In the genomic region with DNA sequence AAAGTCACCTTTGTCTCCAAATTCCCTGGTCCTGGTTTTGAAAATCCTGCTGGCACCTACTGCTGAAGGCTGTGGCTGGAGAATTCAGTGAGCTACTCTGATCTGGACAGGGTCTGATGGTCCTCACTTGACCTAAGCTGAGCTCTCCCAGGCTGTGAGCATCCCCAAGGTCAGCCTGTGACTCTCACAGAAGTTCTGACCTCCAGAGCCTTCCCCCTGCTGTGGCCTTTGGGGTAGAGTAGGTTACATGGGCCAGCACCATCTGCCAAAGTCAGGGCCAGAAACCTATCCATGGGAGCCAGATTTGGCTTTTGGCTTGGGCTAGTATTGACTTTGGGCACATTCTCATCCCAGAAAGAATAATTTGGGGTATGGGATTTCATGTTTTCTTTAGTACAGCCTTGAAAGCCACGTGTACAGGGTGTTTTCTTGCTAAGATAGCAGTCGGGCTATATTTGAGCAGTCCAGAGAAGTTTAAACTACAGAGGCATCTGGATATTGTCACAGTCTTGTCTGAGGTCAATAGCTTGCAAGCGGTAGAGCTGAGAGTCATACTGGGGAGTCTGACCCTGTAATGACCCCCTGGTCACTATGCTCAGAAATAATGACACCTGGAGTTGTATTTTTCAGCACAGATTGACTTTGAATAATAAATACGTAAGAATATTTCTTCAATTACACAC, we compare ENCODE assay signal across 11 cellular contexts. TPM values are rescaled to one million over a fixed set of nuclear protein-coding genes. Genes with fewer than 3 reads are reported as not detected.
DNase-seq lines count a peak whose midpoint lies in the region; ATAC-seq, FAIRE-seq and TF ChIP-seq lines count a peak whose summit lies in the region.
"Had no signal": no experiment of that assay in that cellular context is flagged by ENCODE, and none has a peak within 500 bp of the region (broad histone marks: within the 10 kb centered on the region; RNA-seq: fewer than 3 reads in every experiment).

No MANE protein-coding gene starts in this region.

- H3K79me2 ChIP-seq in astrocyte (ENCODE audit: insufficient read depth, low read length), result no peaks in the 10 kb centered on the region

- no peaks in the 10 kb centered on the region for H3K36me3 ChIP-seq in astrocyte (ENCODE audit: insufficient read depth, low read length)
- no peaks in the 10 kb centered on the region for H3K36me3 ChIP-seq in transverse colon
- H3K36me3 ChIP-seq: SJCRH30 had no signal

- H3K4me3 ChIP-seq in astrocyte (ENCODE audit: insufficient read depth, low read depth, low read length) (no peak overlapping the region), transverse colon (no peak overlapping the region)
- H3K4me3 ChIP-seq: SJCRH30 had no signal

- WGBS in transverse colon (ENCODE audit: low coverage in 1 of 2), 2 donors, result 40 to 67% methylated on average over 1 to 4 of the region's 4 CpGs

- H3K4me2 ChIP-seq in astrocyte (ENCODE audit: low read length), result no peak overlapping the region

- H3K4me1 ChIP-seq in astrocyte (ENCODE audit: insufficient read depth, low read length) (no peaks in the 10 kb centered on the region), transverse colon (peaks cover 7 to 44% (median 11%) of the 10 kb centered on the region in 4 donors)
- H3K4me1 ChIP-seq: SJCRH30 had no signal

- in situ Hi-C loops in transverse colon (cut with MboI; ENCODE audit: low pct_ligation_motif_present in 1 of 4, low pct_unique_long_range_greater_than_20kb in 1 of 4, low sequenced_read_pairs in 3 of 4), result no loop called here

- no peaks in the 10 kb centered on the region for H3K27me3 ChIP-seq in astrocyte (ENCODE audit: insufficient read depth, low read length)
- H3K27me3 ChIP-seq in transverse colon, result no peaks in the 10 kb centered on the region
- H3K27me3 ChIP-seq: SJCRH30 had no signal

- no peak overlapping the region for H3K4me3 Mint-ChIP-seq in activated naive CD4-positive, alpha-beta T cell treated with anti-CD3 and anti-CD28 coated beads for 36 hours
- H3K4me3 Mint-ChIP-seq in astrocyte (ENCODE audit: unreplicated experiment), result peak overlapping the region; percentile 45
- H3K4me3 Mint-ChIP-seq in memory B cell, result peak overlapping the region; percentile 25

- H3K27ac ChIP-seq in astrocyte (ENCODE audit: low read depth, low read length) (no peak overlapping the region), transverse colon (peak overlapping the region; percentile 63 to 81 (median 73))
- H3K27ac ChIP-seq: SJCRH30 had no signal

- CTCF ChIA-PET in activated naive CD4-positive, alpha-beta T cell treated with anti-CD3 and anti-CD28 coated beads for 36 hours (lab: Charles Lee), result interaction anchor here (1.4 to 11.9 kb wide), 5 partner anchors 8 to 178 kb away, joined by 3 to 195 read pairs (median 27); a partner anchor contains a TSS

- intact Hi-C loops in activated naive CD4-positive, alpha-beta T cell treated with anti-CD3 and anti-CD28 coated beads for 36 hours (cut with micrococcal nuclease), result no loop called here
- intact Hi-C loops in transverse colon (cut with DNase I; ENCODE audit: low total_unique reads), result no loop called here

- TF ChIP-seq EP300 in transverse colon (IDR thresholded peaks at IDR 0.05; ENCODE audit: low read depth), result no peak

- H3K9me3 ChIP-seq in astrocyte (ENCODE audit: insufficient read depth, low read depth, low read length) (no peaks in the 10 kb centered on the region), transverse colon (no peaks in the 10 kb centered on the region)
- H3K9me3 ChIP-seq: SJCRH30 had no signal

- H3K27me3 Mint-ChIP-seq in activated naive CD4-positive, alpha-beta T cell treated with anti-CD3 and anti-CD28 coated beads for 36 hours (ENCODE audit: low read depth), result no peaks in the 10 kb centered on the region
- H3K27me3 Mint-ChIP-seq in astrocyte (ENCODE audit: low read depth, unreplicated experiment) (peaks cover 9% of the 10 kb centered on the region), memory B cell (no peaks in the 10 kb centered on the region)

- FAIRE-seq in astrocyte (lab: Jason Lieb, UNC), result no peak
- FAIRE-seq: A204.1 had no signal

- no peak for DNase-seq in activated naive CD4-positive, alpha-beta T cell treated with anti-CD3 and anti-CD28 coated beads for 36 hours
- DNase-seq in activated naive CD4-positive, alpha-beta T cell (lab: John Stamatoyannopoulos, UW), result no peak
- no peak for DNase-seq in astrocyte (ENCODE audit: low read depth)
- DNase-seq in memory B cell (ENCODE audit: low spot score in 2 of 2), result no peak
- DNase-seq in transverse colon, result no peak
- DNase-seq in NCI-H1105 treated with DMSO at 0.1 percent for 48 hours (lab: John Stamatoyannopoulos, UW), result no peak
- DNase-seq: activated CD4-positive, alpha-beta T cell treated with anti-CD3 and anti-CD28 coated beads, Interleukin-2, amount 50 U/mL, for 48 hours; SJCRH30 had no signal

- no peak overlapping the region for H2AFZ ChIP-seq in astrocyte (ENCODE audit: low read depth, low read length)

- ATAC-seq in memory B cell (ENCODE audit: low read depth) (no peak), GM19328 (IDR thresholded peaks at IDR 0.05; ENCODE audit: unreplicated experiment) (no peak), HG03571 (IDR thresholded peaks at IDR 0.05; ENCODE audit: unreplicated experiment) (no peak)

- no peaks in the 10 kb centered on the region for H4K20me1 ChIP-seq in astrocyte (ENCODE audit: insufficient read depth, low read length)

- peak overlapping the region; percentile 70 for H3K27ac Mint-ChIP-seq in activated naive CD4-positive, alpha-beta T cell treated with anti-CD3 and anti-CD28 coated beads for 36 hours
- peak overlapping the region; percentile 27 for H3K27ac Mint-ChIP-seq in astrocyte (ENCODE audit: unreplicated experiment)
- H3K27ac Mint-ChIP-seq in memory B cell, result peak overlapping the region; percentile 84

- TF ChIP-seq CTCF in astrocyte (IDR thresholded peaks at IDR 0.05; ENCODE audit: insufficient read depth, low read depth, low read length) (no peak), transverse colon (IDR thresholded peaks at IDR 0.05) (no peak)

- no peak overlapping the region for H3K9ac ChIP-seq in astrocyte (ENCODE audit: low read length)

- peaks cover 12% of the 10 kb centered on the region for H3K4me1 Mint-ChIP-seq in activated naive CD4-positive, alpha-beta T cell treated with anti-CD3 and anti-CD28 coated beads for 36 hours (ENCODE audit: low read depth)
- H3K4me1 Mint-ChIP-seq in astrocyte (ENCODE audit: low read depth, unreplicated experiment), result peaks cover 6% of the 10 kb centered on the region
- H3K4me1 Mint-ChIP-seq in memory B cell, result peaks cover 35% of the 10 kb centered on the region

- peaks cover 6% of the 10 kb centered on the region for H3K36me3 Mint-ChIP-seq in activated naive CD4-positive, alpha-beta T cell treated with anti-CD3 and anti-CD28 coated beads for 36 hours (ENCODE audit: low read depth)
- H3K36me3 Mint-ChIP-seq in astrocyte (ENCODE audit: low read depth, unreplicated experiment) (no peaks in the 10 kb centered on the region), memory B cell (peaks cover 5% of the 10 kb centered on the region)

- TF ChIP-seq POLR2A in transverse colon (IDR thresholded peaks at IDR 0.05), result no peak

- H3K9me3 Mint-ChIP-seq in activated naive CD4-positive, alpha-beta T cell treated with anti-CD3 and anti-CD28 coated beads for 36 hours, result no peaks in the 10 kb centered on the region
- no peaks in the 10 kb centered on the region for H3K9me3 Mint-ChIP-seq in astrocyte (ENCODE audit: unreplicated experiment)
- H3K9me3 Mint-ChIP-seq in memory B cell, result no peaks in the 10 kb centered on the region

RNA-seq across cellular contexts. Expression of a gene that starts 6.2 kb away (rescaled TPM):
- total RNA-seq in activated naive CD4-positive, alpha-beta T cell treated with anti-CD3 and anti-CD28 coated beads for 36 hours, result not detected
- total RNA-seq in astrocyte, result not detected in 2 replicates
- not detected for total RNA-seq in transverse colon
- total RNA-seq: SJCRH30 had no signal

RNA-seq across cellular contexts. Expression of a gene that starts 8.6 kb away (rescaled TPM):
- total RNA-seq in activated naive CD4-positive, alpha-beta T cell treated with anti-CD3 and anti-CD28 coated beads for 36 hours, result 10 to 100 TPM; 11.9 to 15.3 TPM
- total RNA-seq in astrocyte (114 TPM in 2 replicates), transverse colon (100 to 1,000 TPM; 218 to 457 (median 386) TPM)

RNA-seq across cellular contexts. Expression of a gene that starts 39.1 kb away (rescaled TPM):
- 10 to 100 TPM; 34.2 to 41.9 TPM for total RNA-seq in activated naive CD4-positive, alpha-beta T cell treated with anti-CD3 and anti-CD28 coated beads for 36 hours
- total RNA-seq in astrocyte (94.5 and 116 TPM in 2 replicates), transverse colon (100 to 1,000 TPM in 1 of 4 donors, 10 to 100 TPM in 3; 11.2 to 141 (median 24.1) TPM)

RNA-seq across cellular contexts. Expression of a gene that starts 58.6 kb away (rescaled TPM):
- total RNA-seq in activated naive CD4-positive, alpha-beta T cell treated with anti-CD3 and anti-CD28 coated beads for 36 hours, result 1 to 10 TPM in 1 of 2 experiments, under 1 TPM in 1; 0.86 to 1.1 TPM
- total RNA-seq in astrocyte (0.14 TPM in 1 of 2 replicates, not detected in the other), transverse colon (1,000 to 10,000 TPM in 1 of 4 donors, 100 to 1,000 TPM in 3; 667 to 1,081 (median 790) TPM)

Comparison
In these comparisons a context has a peak if more than half of its experiments do, and no peak if none do; other contexts are left out.
1. H3K27ac Mint-ChIP-seq: peak in every context shown above with its lines; median percentile 84 in memory B cell; 70 in activated naive CD4-positive, alpha-beta T cell treated with anti-CD3 and anti-CD28 coated beads for 36 hours; 27 in astrocyte.